21 cellular contexts compared by ENCODE assay signal in genomic region chr2:112147382-112147781, GRCh38. TPM values are rescaled to one million over a fixed set of nuclear protein-coding genes. Genes with fewer than 3 reads are reported as not detected.
DNase-seq lines count a peak whose midpoint lies in the region; ATAC-seq and TF ChIP-seq lines count a peak whose summit lies in the region.
"Had no signal": no experiment of that assay in that cellular context is flagged by ENCODE, and none has a peak within 500 bp of the region (broad histone marks: within the 10 kb centered on the region; RNA-seq: fewer than 3 reads in every experiment).

No MANE protein-coding gene starts in this region.

- H3K9me3 ChIP-seq in right cardiac atrium (ENCODE audit: control insufficient read depth, low read length): no peaks in the 10 kb centered on the region
- H3K9me3 ChIP-seq: neutrophil had no signal

- TF ChIP-seq CTCF in cardiac fibroblast (IDR thresholded peaks at IDR 0.05; ENCODE audit: low read depth, low read length) (no peak), GM10248 (IDR thresholded peaks at IDR 0.05; ENCODE audit: control extremely low read depth, extremely low read depth, low read depth, missing control alignments) (no peak)

- intact Hi-C loops in right cardiac atrium (cut with DNase I): no loop called here
- intact Hi-C loops in sciatic nerve (cut with DNase I): no loop called here

- CTCF ChIA-PET in GM10248 (lab: Yijun Ruan, JAX): interaction anchor here (1.3 kb wide), 1 partner anchor 15 kb away, joined by 3 read pairs; no protein-coding TSS in a partner anchor

- peak; percentile 76 to 87 for ATAC-seq in right cardiac atrium
- ATAC-seq in sciatic nerve: peak; percentile 65
- no peak for ATAC-seq in GM19328 (IDR thresholded peaks at IDR 0.05; ENCODE audit: unreplicated experiment)
- ATAC-seq in HG02610 (IDR thresholded peaks at IDR 0.05; ENCODE audit: unreplicated experiment): no peak
- ATAC-seq: activated naive CD8-positive, alpha-beta T cell treated with anti-CD3 and anti-CD28 coated beads, Interleukin-2, amount 50 U/mL, for 24 hours; stimulated activated naive CD8-positive, alpha-beta T cell treated with anti-CD3 and anti-CD28 coated beads, Interleukin-15, amount 100 ng/mL, for 72 hours had no signal

- no peaks in the 10 kb centered on the region for H3K27me3 ChIP-seq in right cardiac atrium (ENCODE audit: control insufficient read depth, insufficient read depth)

- POLR2A ChIA-PET in GM10248 (lab: Yijun Ruan, JAX): no interaction called here

- WGBS in right cardiac atrium: 41% methylated on average over 6 of the region's 6 CpGs

- H3K4me3 ChIP-seq in cardiac fibroblast (replicated peaks in 1 of 2; ENCODE audit: low read depth in 2 of 2, low read length in 2 of 2): no peak overlapping the region
- H3K4me3 ChIP-seq in right cardiac atrium (ENCODE audit: low read length): no peak overlapping the region
- H3K4me3 ChIP-seq: lung had no signal

- H3K4me1 ChIP-seq in right cardiac atrium (ENCODE audit: control insufficient read depth, insufficient read depth, low read length): peaks cover 3% of the 10 kb centered on the region

- peak; percentile 1 for DNase-seq in AG08395 (ENCODE audit: low spot score)
- peak; percentile 33 to 67 for DNase-seq in cardiac fibroblast (ENCODE audit: low read depth in 2 of 2)
- DNase-seq in right cardiac atrium: peak; percentile 53 to 83 (median 82)
- no peak for DNase-seq in sciatic nerve (ENCODE audit: low spot score)
- no peak for DNase-seq in activated gamma-delta T cell treated with Interleukin-2 at 50 U/mL for 16 hours
- DNase-seq in GM10248 (ENCODE audit: extremely low spot score): no peak
- DNase-seq: activated effector memory CD4-positive, alpha-beta T cell treated with anti-CD3 and anti-CD28 coated beads, Interleukin-2, amount 50 U/mL, for 16 hours; activated naive CD8-positive, alpha-beta T cell treated with anti-CD3 and anti-CD28 coated beads, Interleukin-2, amount 50 U/mL, for 24 hours; immature natural killer cell; MV-4-11; NCI-H1694 treated with DMSO at 0.1 percent for 48 hours; NCI-H2171 treated with DMSO at 0.1 percent for 48 hours; stimulated activated CD4-positive, alpha-beta T cell treated with anti-CD3 and anti-CD28 coated beads, Interleukin-12 subunit alpha, Interleukin-12 subunit beta, amount 100 ng/mL, for 4 hours; stimulated activated CD4-positive, alpha-beta T cell treated with anti-CD3 and anti-CD28 coated beads, Interleukin-4, amount 100 ng/mL, for 4 hours; stimulated activated naive CD8-positive, alpha-beta T cell treated with anti-CD3 and anti-CD28 coated beads, Interleukin-15, amount 100 ng/mL, for 72 hours; trophoblast cell had no signal

- H3K27ac ChIP-seq in right cardiac atrium (ENCODE audit: low read length): no peak overlapping the region
- H3K27ac ChIP-seq: C4-2B, neutrophil had no signal

RNA-seq across cellular contexts. Expression of gene FBLN7, which starts 9.2 kb away (rescaled TPM):
- total RNA-seq in right cardiac atrium (1 to 10 TPM; 1.5 to 1.9 (median 1.7) TPM), sciatic nerve (2.3 TPM)
- 1.3 TPM for polyA plus RNA-seq in right cardiac atrium
- polyA plus RNA-seq: immature natural killer cell had no signal

Comparison
In these comparisons a context has a peak if more than half of its experiments do, and no peak if none do; other contexts are left out.
1. DNase-seq: peak in AG08395 (single experiment), cardiac fibroblast (2 of 2) and right cardiac atrium (3 of 3); none in sciatic nerve (single experiment), activated gamma-delta T cell treated with Interleukin-2 at 50 U/mL for 16 hours (single experiment) and GM10248 (single experiment).
2. ATAC-seq: peak in right cardiac atrium (2 of 2) and sciatic nerve (single experiment); none in GM19328 (single experiment) and HG02610 (single experiment).